Comparison of ENCODE assay signal across 23 cellular contexts in the genomic region with DNA sequence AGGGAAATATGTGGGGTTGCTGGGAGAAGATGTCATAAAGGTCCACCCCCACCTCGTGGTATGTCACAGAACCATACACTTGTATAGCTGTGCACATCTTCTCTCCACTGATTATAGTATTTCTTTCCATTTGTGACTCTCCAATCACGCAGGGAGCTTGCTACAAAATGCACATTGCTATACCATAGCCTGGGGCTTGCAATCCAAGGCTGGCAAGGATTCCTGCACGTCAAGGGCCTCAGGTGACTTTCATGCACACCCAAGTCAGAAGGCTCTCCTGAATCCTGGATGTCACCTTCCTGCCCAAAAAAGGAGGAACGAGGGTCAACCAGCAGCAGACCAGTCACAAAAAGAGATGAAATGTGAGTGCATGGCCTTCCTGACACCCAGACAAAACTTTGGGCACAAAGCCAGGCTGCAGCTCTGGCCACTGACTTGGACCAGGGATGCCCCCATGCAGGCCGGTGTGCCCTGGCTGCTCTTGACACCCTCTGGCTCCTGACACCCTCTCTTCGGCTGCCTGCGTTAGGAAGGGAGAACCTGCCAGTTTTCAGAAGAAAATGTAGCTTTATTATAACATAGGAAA. TPM values are rescaled to one million over a fixed set of nuclear protein-coding genes. Genes with fewer than 3 reads are reported as not detected.
DNase-seq lines count a peak whose midpoint lies in the region; ATAC-seq, FAIRE-seq and TF ChIP-seq lines count a peak whose summit lies in the region.
"Had no signal": no experiment of that assay in that cellular context is flagged by ENCODE, and none has a peak within 500 bp of the region (broad histone marks: within the 10 kb centered on the region; RNA-seq: fewer than 3 reads in every experiment).

No MANE protein-coding gene starts in this region.

- WGBS in K562 (ENCODE audit: insufficient coverage, low coverage, missing lambda C conversion rate): 20% methylated on average over 6 of the region's 7 CpGs
- WGBS in neuronal stem cell (ENCODE audit: extremely low coverage in 2 of 2, insufficient read length in 2 of 2, insufficient replicate concordance in 1 of 2), 2 donors: no CpG with 5 or more reads among the region's 7 CpGs

- no peak overlapping the region for H3K4ac ChIP-seq in neuronal stem cell (ENCODE audit: low read length)

- H2BK5ac ChIP-seq in neuronal stem cell (ENCODE audit: low read length): no peak overlapping the region

- TF ChIP-seq RAD21 in K562 (CRISPR knock-in tag; conservative IDR thresholded peaks at IDR 0.05 in 1 of 2, IDR thresholded peaks at IDR 0.05 in 1 of 2): no peak

- no peaks in the 10 kb centered on the region for H3K79me2 ChIP-seq in K562 (ENCODE audit: control insufficient read depth, insufficient read depth, low read length)

- POLR2A ChIA-PET in K562 (lab: Yijun Ruan, JAX): no interaction called here

- CTCF ChIA-PET in K562 (lab: Yijun Ruan, JAX; ENCODE audit: low intra/inter-chr PET ratio): no interaction called here

- no peak overlapping the region for H3K4me3 ChIP-seq in K562
- no peak overlapping the region for H3K4me3 ChIP-seq in neuronal stem cell (ENCODE audit: low read length in 2 of 2)
- no peak overlapping the region for H3K4me3 ChIP-seq in colonic mucosa
- H3K4me3 ChIP-seq: BLaER1 treated with 17β-estradiol and CSF1 and Interleukin-3, amounts not matched to agents 10 nM and 100 nM; GM12878; GM23338; Peyer's patch had no signal

- no peak overlapping the region for H3K14ac ChIP-seq in neuronal stem cell (ENCODE audit: low read length)

- H2AK5ac ChIP-seq in neuronal stem cell (ENCODE audit: low read depth, low read length): no peak overlapping the region

- intact Hi-C loops in K562 (cut with micrococcal nuclease): no loop called here
- intact Hi-C loops in colonic mucosa (cut with DNase I): no loop called here

- TF ChIP-seq POLR2A in K562 (conservative IDR thresholded peaks at IDR 0.05): no peak

- DNase-seq in NCI-H2029 treated with DMSO at 0.1 percent for 48 hours (lab: John Stamatoyannopoulos, UW) (peak; percentile 5), NCI-H2029 (lab: John Stamatoyannopoulos, UW) (no peak), GM13977 (ENCODE audit: low spot score) (peak; percentile 7), K562 (ENCODE audit: extremely low read depth in 1 of 4, low spot score in 3 of 4) (no peak), neuronal stem cell (ENCODE audit: low spot score) (no peak), colonic mucosa (no peak), NCI-H446 (lab: John Stamatoyannopoulos, UW) (no peak), Ammon's horn (ENCODE audit: low spot score) (no peak)
- DNase-seq: Caco-2; CD4-positive, alpha-beta memory T cell; DMS 273 treated with DMSO at 0.1 percent for 48 hours; MM.1S; NCI-H1048; NCI-H1417 treated with DMSO at 0.1 percent for 48 hours; NCI-H510A treated with DMSO at 0.1 percent for 48 hours; NCI-H774; Peyer's patch had no signal

- TF ChIP-seq EP300 in K562 (IDR thresholded peaks at IDR 0.05; ENCODE audit: low read length): no peak

- BruUV-seq in K562 (replicated peaks; lab: Mats Ljungman, UMichigan): no TSS peak

- no peaks in the 10 kb centered on the region for H3K9me3 ChIP-seq in K562 (replicated peaks; ENCODE audit: control insufficient read depth, insufficient read depth, low read depth, low read length)
- H3K9me3 ChIP-seq in neuronal stem cell (replicated peaks in 1 of 2; ENCODE audit: control insufficient read depth in 2 of 2, insufficient read depth in 1 of 2, low read depth in 1 of 2, low read length in 2 of 2): no peaks in the 10 kb centered on the region
- H3K9me3 ChIP-seq in colonic mucosa: no peaks in the 10 kb centered on the region
- H3K9me3 ChIP-seq: Caco-2, Peyer's patch had no signal

- no peak overlapping the region for H4K8ac ChIP-seq in neuronal stem cell (ENCODE audit: low read depth, low read length)

- peaks cover 3% of the 10 kb centered on the region for H3K79me1 ChIP-seq in neuronal stem cell (ENCODE audit: low read depth, low read length)

- H2BK15ac ChIP-seq in neuronal stem cell (ENCODE audit: low read length): no peak overlapping the region

- H3K4me2 ChIP-seq in K562 (ENCODE audit: insufficient read depth, low read length) (no peak overlapping the region), neuronal stem cell (ENCODE audit: insufficient read depth, low read length, poor library complexity, severe bottlenecking) (no peak overlapping the region)
- H3K4me2 ChIP-seq: BLaER1 treated with 17β-estradiol and CSF1 and Interleukin-3, amounts not matched to agents 10 nM and 100 nM; GM23338 had no signal

- peaks cover 0 to 3% of the 10 kb centered on the region in 2 experiments; a peak in 1 of 5 replicates for H3K4me1 ChIP-seq in K562 (replicated peaks in 1 of 2; ENCODE audit: control insufficient read depth in 2 of 2, insufficient read depth in 2 of 2, low read length in 2 of 2)
- H3K4me1 ChIP-seq in neuronal stem cell (ENCODE audit: control insufficient read depth in 2 of 2, insufficient read depth in 1 of 2, low read depth in 1 of 2, low read length in 2 of 2): peaks cover 0 to 9% of the 10 kb centered on the region in 2 donors
- no peaks in the 10 kb centered on the region for H3K4me1 ChIP-seq in colonic mucosa
- H3K4me1 ChIP-seq: Caco-2, Peyer's patch had no signal

- H3K18ac ChIP-seq in neuronal stem cell (ENCODE audit: low read length): peak overlapping the region; percentile 59

- H2AFZ ChIP-seq in K562 (ENCODE audit: low read depth, low read length) (peak overlapping the region; percentile 40; the same call in 1 of the 2 replicates), neuronal stem cell (ENCODE audit: low read length) (no peak overlapping the region)
- H2AFZ ChIP-seq: GM23338 had no signal

- no peak overlapping the region for H3K9ac ChIP-seq in K562 (ENCODE audit: insufficient read depth in 1 of 2, low read depth in 2 of 2, low read length in 2 of 2)
- H3K9ac ChIP-seq in neuronal stem cell (ENCODE audit: low read depth, low read length, poor library complexity): no peak overlapping the region
- H3K9ac ChIP-seq in colonic mucosa (ENCODE audit: low read depth in 2 of 2, low read length in 2 of 2): no peak overlapping the region
- H3K9ac ChIP-seq: BLaER1 treated with 17β-estradiol and CSF1 and Interleukin-3, amounts not matched to agents 10 nM and 100 nM had no signal

- H2BK12ac ChIP-seq in neuronal stem cell (ENCODE audit: low read length): no peak overlapping the region

- H3K23ac ChIP-seq in neuronal stem cell (ENCODE audit: low read depth, low read length, poor library complexity): no peak overlapping the region

- FAIRE-seq in K562 (lab: Jason Lieb, UNC): no peak
- FAIRE-seq: GM12878 had no signal

- H2BK120ac ChIP-seq in neuronal stem cell (ENCODE audit: low read depth, low read length): no peak overlapping the region

- H3K27me3 ChIP-seq in K562 (ENCODE audit: control insufficient read depth in 2 of 2, insufficient read depth in 2 of 2, low read length in 2 of 2) (0 out of 5 replicates have a peak, but pooled peaks cover 0 to 5% of the 10 kb centered on the region in 2 experiments), neuronal stem cell (ENCODE audit: control insufficient read depth in 3 of 3, insufficient read depth in 3 of 3, low read depth in 1 of 3, low read length in 3 of 3) (no peaks in the 10 kb centered on the region), colonic mucosa (no peaks in the 10 kb centered on the region)
- H3K27me3 ChIP-seq: BLaER1 treated with 17β-estradiol and CSF1 and Interleukin-3, amounts not matched to agents 10 nM and 100 nM; Peyer's patch had no signal

- H3K27ac ChIP-seq in K562 (ENCODE audit: extremely low read depth, low read depth, low read length): no peak overlapping the region
- H3K27ac ChIP-seq in neuronal stem cell (replicated peaks; ENCODE audit: low read length): no peak overlapping the region
- no peak overlapping the region for H3K27ac ChIP-seq in colonic mucosa
- H3K27ac ChIP-seq: 22Rv1; BLaER1 treated with 17β-estradiol and CSF1 and Interleukin-3, amounts not matched to agents 10 nM and 100 nM; Peyer's patch had no signal

- TF ChIP-seq CTCF in GM13977 (IDR thresholded peaks at IDR 0.05; ENCODE audit: extremely low read depth, insufficient read depth, missing control alignments) (no peak), K562 (IDR thresholded peaks at IDR 0.05 in 2 of 3, conservative IDR thresholded peaks at IDR 0.05 in 1 of 3; ENCODE audit: insufficient read depth in 2 of 3, low read depth in 1 of 3, low read length in 3 of 3) (no peak), colonic mucosa (IDR thresholded peaks at IDR 0.05) (no peak)

- H4K20me1 ChIP-seq in K562 (replicated peaks; ENCODE audit: control insufficient read depth, insufficient read depth, low read length): no peaks in the 10 kb centered on the region
- H4K20me1 ChIP-seq: BLaER1 treated with 17β-estradiol and CSF1 and Interleukin-3, amounts not matched to agents 10 nM and 100 nM had no signal

- no peak overlapping the region for H4K91ac ChIP-seq in neuronal stem cell (ENCODE audit: low read depth, low read length, poor library complexity)

- H3K9me1 ChIP-seq in K562 (ENCODE audit: control insufficient read depth, insufficient read depth, low read length): no peaks in the 10 kb centered on the region

- ATAC-seq in K562: no peak
- ATAC-seq: GM12878 had no signal

- no peaks in the 10 kb centered on the region for H3K36me3 ChIP-seq in K562 (ENCODE audit: control insufficient read depth, insufficient read depth, low read length)
- H3K36me3 ChIP-seq in neuronal stem cell (replicated peaks in 1 of 2; ENCODE audit: control insufficient read depth in 2 of 2, insufficient read depth in 2 of 2, low read length in 2 of 2): no peaks in the 10 kb centered on the region
- H3K36me3 ChIP-seq in colonic mucosa: no peaks in the 10 kb centered on the region
- H3K36me3 ChIP-seq: Peyer's patch had no signal

- in situ Hi-C loops in GM13977 (cut with MboI; ENCODE audit: low pct_unique_long_range_greater_than_20kb, low sequenced_read_pairs, unreplicated experiment) (no loop called here), K562 (cut with MboI) (no loop called here)

RNA-seq across cellular contexts. Expression of gene TBC1D26, which starts 12.1 kb away (rescaled TPM):
- not detected in 2 replicates for total RNA-seq in K562 (2011; cell fraction: chromatin; rRNA removed; ENCODE audit: low replicate concordance)
- total RNA-seq in K562 (2011; cell fraction: nucleolus; rRNA removed): not detected in 2 replicates
- not detected in 2 replicates for total RNA-seq in K562 (2011; cell fraction: nucleoplasm; rRNA removed)
- not detected in 2 replicates for total RNA-seq in K562 (2014; rRNA removed)
- not detected in 2 replicates for total RNA-seq in K562 (2014; rRNA removed; fragmentation: Illumina TruSeq; extraction: Trizol)
- total RNA-seq in K562 (2015; rRNA removed; fragmentation: Illumina TruSeq; extraction: Trizol): not detected in 2 replicates
- total RNA-seq in K562 (2021): not detected in 2 replicates
- not detected in 2 replicates for polyA plus RNA-seq in K562 (2011; rRNA removed)
- polyA plus RNA-seq in K562 (2011; cell fraction: cytosol; rRNA removed): not detected in 2 replicates
- polyA plus RNA-seq in K562 (2011; cell fraction: nucleus; rRNA removed): 0.11 and 0.21 TPM in 2 replicates
- 0.21 and 0.35 TPM in 2 replicates for polyA plus RNA-seq in K562 (2012)
- not detected in 2 replicates for polyA plus RNA-seq in K562 (2014; fragmentation: Illumina TruSeq; extraction: Trizol)
- under 1 TPM in 1 of 2 experiments, not detected in 1; 0.08 TPM for polyA plus RNA-seq in K562 (2014; fragmentation: Nextera tagmentation; extraction: Ambion mirVana)
- not detected in 2 replicates for polyA plus RNA-seq in K562 (2014; rRNA removed)
- not detected in 2 replicates for polyA minus RNA-seq in K562 (2011; rRNA and poly(A)+ RNA removed)
- polyA minus RNA-seq in K562 (2011; cell fraction: cytosol; rRNA and poly(A)+ RNA removed): not detected in 2 replicates
- not detected in 2 replicates for polyA minus RNA-seq in K562 (2011; cell fraction: nucleus; rRNA and poly(A)+ RNA removed)
- 5.1 TPM for polyA plus RNA-seq in neuronal stem cell (2013, experiment 1 of 2)
- polyA plus RNA-seq in neuronal stem cell (2013, experiment 2 of 2): 5.9 TPM
- total RNA-seq in colonic mucosa: not detected
- total RNA-seq: Caco-2, GM12878, LHCN-M2, OCI-LY7 had no signal
- polyA plus RNA-seq: CD4-positive, alpha-beta memory T cell had no signal

RNA-seq across cellular contexts. Expression of gene ZNF286A, which starts 44.6 kb away (rescaled TPM):
- 19.1 and 34.5 TPM in 2 replicates for total RNA-seq in K562 (2011; cell fraction: chromatin; rRNA removed; ENCODE audit: low replicate concordance)
- 13.6 and 14.5 TPM in 2 replicates for total RNA-seq in K562 (2011; cell fraction: nucleolus; rRNA removed)
- total RNA-seq in K562 (2011; cell fraction: nucleoplasm; rRNA removed): 11.7 and 19.0 TPM in 2 replicates
- total RNA-seq in K562 (2014; rRNA removed): 14.5 and 15.5 TPM in 2 replicates
- 23.1 and 23.4 TPM in 2 replicates for total RNA-seq in K562 (2014; rRNA removed; fragmentation: Illumina TruSeq; extraction: Trizol)
- total RNA-seq in K562 (2015; rRNA removed; fragmentation: Illumina TruSeq; extraction: Trizol): 19.7 and 22.5 TPM in 2 replicates
- total RNA-seq in K562 (2021): 16.8 and 21.5 TPM in 2 replicates
- 10.1 and 10.2 TPM in 2 replicates for polyA plus RNA-seq in K562 (2011; rRNA removed)
- 5.3 and 6.1 TPM in 2 replicates for polyA plus RNA-seq in K562 (2011; cell fraction: cytosol; rRNA removed)
- 7.6 and 8.5 TPM in 2 replicates for polyA plus RNA-seq in K562 (2011; cell fraction: nucleus; rRNA removed)
- 5.3 and 6.3 TPM in 2 replicates for polyA plus RNA-seq in K562 (2012)
- polyA plus RNA-seq in K562 (2014; fragmentation: Illumina TruSeq; extraction: Trizol): 16.7 and 18.4 TPM in 2 replicates
- polyA plus RNA-seq in K562 (2014; fragmentation: Nextera tagmentation; extraction: Ambion mirVana): 10 to 100 TPM in 1 of 2 experiments, 1 to 10 TPM in 1; 9.0 to 10.1 TPM
- 15.6 and 16.6 TPM in 2 replicates for polyA plus RNA-seq in K562 (2014; rRNA removed)
- polyA minus RNA-seq in K562 (2011; rRNA and poly(A)+ RNA removed): 29.2 and 29.8 TPM in 2 replicates
- polyA minus RNA-seq in K562 (2011; cell fraction: cytosol; rRNA and poly(A)+ RNA removed): 5.7 and 9.3 TPM in 2 replicates
- polyA minus RNA-seq in K562 (2011; cell fraction: nucleus; rRNA and poly(A)+ RNA removed): 7.8 and 12.6 TPM in 2 replicates
- 56.8 TPM for polyA plus RNA-seq in neuronal stem cell (2013, experiment 1 of 2)
- polyA plus RNA-seq in neuronal stem cell (2013, experiment 2 of 2): 60.3 TPM
- 10 to 100 TPM; 10.9 to 11.3 TPM for total RNA-seq in colonic mucosa

Comparison
In these comparisons a context has a peak if more than half of its experiments do, and no peak if none do; other contexts are left out.
1. DNase-seq: peak in NCI-H2029 treated with DMSO at 0.1 percent for 48 hours (single experiment) and GM13977 (single experiment); none in NCI-H2029 (single experiment), K562 (0 of 4), neuronal stem cell (single experiment), colonic mucosa (single experiment), NCI-H446 (0 of 2) and Ammon's horn (single experiment).